ENCODE assay signal across 32 cellular contexts in genomic region chr2:74558284-74559230, GRCh38. TPM values are rescaled to one million over a fixed set of nuclear protein-coding genes. Genes with fewer than 3 reads are reported as not detected.
A peak's percentile ranks its signal among the peaks of the same experiment; 100 is the strongest.
DNase-seq lines count a peak whose midpoint lies in the region; ATAC-seq, FAIRE-seq and TF ChIP-seq lines count a peak whose summit lies in the region.
"Had no signal": no experiment of that assay in that cellular context is flagged by ENCODE, and none has a peak within 500 bp of the region (broad histone marks: within the 10 kb centered on the region; RNA-seq: fewer than 3 reads in every experiment).

No MANE protein-coding gene starts in this region.

- no peaks in the 10 kb centered on the region for H3K9me3 Mint-ChIP-seq in stimulated activated naive B cell treated with anti-CD40 and anti-IgM and Interleukin-4, amounts not matched to agents 10 μg/mL and 1 μg/mL and 100 μg/mL, for 72 hours
- H3K9me3 Mint-ChIP-seq: activated CD4-positive, alpha-beta T cell treated with anti-CD3 and anti-CD28 coated beads, Interleukin-2, amount 10 ng/mL, durations not matched to agents 24 days and 14 days; activated T-cell treated with anti-CD3 and anti-CD28 coated beads, Interleukin-2, amount 50 U/mL, for 72 hours; mesothelial cell of epicardium; natural killer cell treated with Interleukin-12 subunit alpha and Interleukin-12 subunit beta and Interleukin-15 and Interleukin-18, amount 100 ng/mL, for 72 hours had no signal

- H3K4me1 ChIP-seq in stomach, result peaks cover 0 to 50% (median 33%) of the 10 kb centered on the region in 4 donors
- H3K4me1 ChIP-seq: pancreas had no signal

- no peak for ATAC-seq in stimulated activated naive B cell treated with anti-CD40 and anti-IgM and Interleukin-4, amounts not matched to agents 10 μg/mL and 1 μg/mL and 100 μg/mL, for 72 hours (replicated peaks)
- ATAC-seq: activated T-cell treated with anti-CD3 and anti-CD28 coated beads, Interleukin-2, amount 50 U/mL, for 72 hours; gastrocnemius medialis; natural killer cell treated with Interleukin-12 subunit alpha and Interleukin-12 subunit beta and Interleukin-15 and Interleukin-18, amount 100 ng/mL, for 72 hours; pancreas; right cardiac atrium; stimulated activated naive CD8-positive, alpha-beta T cell treated with anti-CD3 and anti-CD28 coated beads, Interleukin-15, Interleukin-2, amounts not matched to agents 100 U/mL and 50 U/mL, for 24 hours had no signal

- H3K4me1 Mint-ChIP-seq in stimulated activated naive B cell treated with anti-CD40 and anti-IgM and Interleukin-4, amounts not matched to agents 10 μg/mL and 1 μg/mL and 100 μg/mL, for 72 hours, result peaks cover 18 to 50% of the 10 kb centered on the region in 2 donors

- no peak for TF ChIP-seq POLR2A in stomach (IDR thresholded peaks at IDR 0.05)

- H3K36me3 Mint-ChIP-seq in stimulated activated naive B cell treated with anti-CD40 and anti-IgM and Interleukin-4, amounts not matched to agents 10 μg/mL and 1 μg/mL and 100 μg/mL, for 72 hours, result peaks cover 23 to 32% of the 10 kb centered on the region in 2 donors
- H3K36me3 Mint-ChIP-seq: natural killer cell treated with Interleukin-12 subunit alpha and Interleukin-12 subunit beta and Interleukin-15 and Interleukin-18, amount 100 ng/mL, for 72 hours had no signal

- H3K27ac ChIP-seq in coronary artery (no peak overlapping the region), stomach (peak overlapping the region; percentile 12 to 59 (median 37))
- H3K27ac ChIP-seq: BLaER1, esophagus squamous epithelium, gastrocnemius medialis, pancreas, tibial artery, WERI-Rb-1 had no signal

- WGBS in stomach, 5 donors, result 37 to 59% (median 38%) methylated on average over 7 of the region's 7 CpGs

- H3K27me3 Mint-ChIP-seq in stimulated activated naive B cell treated with anti-CD40 and anti-IgM and Interleukin-4, amounts not matched to agents 10 μg/mL and 1 μg/mL and 100 μg/mL, for 72 hours, result peaks cover 11 to 17% of the 10 kb centered on the region in 2 donors
- H3K27me3 Mint-ChIP-seq: activated CD4-positive, alpha-beta T cell treated with anti-CD3 and anti-CD28 coated beads, Interleukin-2, amount 10 ng/mL, durations not matched to agents 24 days and 14 days had no signal

- peaks cover 8 to 14% (median 10%) of the 10 kb centered on the region in 4 donors for H3K36me3 ChIP-seq in stomach
- H3K36me3 ChIP-seq: breast epithelium, gastrocnemius medialis, pancreas had no signal

- TF ChIP-seq CTCF in coronary artery (IDR thresholded peaks at IDR 0.05), result no peak
- TF ChIP-seq CTCF in stomach (IDR thresholded peaks at IDR 0.05), result no peak

- H3K27ac Mint-ChIP-seq in stimulated activated naive B cell treated with anti-CD40 and anti-IgM and Interleukin-4, amounts not matched to agents 10 μg/mL and 1 μg/mL and 100 μg/mL, for 72 hours, result no peak overlapping the region
- H3K27ac Mint-ChIP-seq: activated CD4-positive, alpha-beta T cell treated with anti-CD3 and anti-CD28 coated beads, Interleukin-2, amount 10 ng/mL, durations not matched to agents 24 days and 14 days; activated T-cell treated with anti-CD3 and anti-CD28 coated beads, Interleukin-2, amount 50 U/mL, for 72 hours; mesothelial cell of epicardium; natural killer cell treated with Interleukin-12 subunit alpha and Interleukin-12 subunit beta and Interleukin-15 and Interleukin-18, amount 100 ng/mL, for 72 hours had no signal

- no peak overlapping the region for H3K4me3 Mint-ChIP-seq in stimulated activated naive B cell treated with anti-CD40 and anti-IgM and Interleukin-4, amounts not matched to agents 10 μg/mL and 1 μg/mL and 100 μg/mL, for 72 hours
- H3K4me3 Mint-ChIP-seq: activated CD4-positive, alpha-beta T cell treated with anti-CD3 and anti-CD28 coated beads, Interleukin-2, amount 10 ng/mL, durations not matched to agents 24 days and 14 days; activated T-cell treated with anti-CD3 and anti-CD28 coated beads, Interleukin-2, amount 50 U/mL, for 72 hours; mesothelial cell of epicardium; natural killer cell treated with Interleukin-12 subunit alpha and Interleukin-12 subunit beta and Interleukin-15 and Interleukin-18, amount 100 ng/mL, for 72 hours had no signal

- H3K4me3 ChIP-seq in coronary artery (no peak overlapping the region), stomach (no peak overlapping the region)
- H3K4me3 ChIP-seq: BLaER1, breast epithelium, esophagus squamous epithelium, gastrocnemius medialis, pancreas, tibial artery had no signal

- no peaks in the 10 kb centered on the region for H3K27me3 ChIP-seq in stomach
- H3K27me3 ChIP-seq: breast epithelium, pancreas, tibial artery had no signal

- TF ChIP-seq EP300 in stomach (IDR thresholded peaks at IDR 0.05), result no peak

- peak; percentile 44 for FAIRE-seq in GM19239 (lab: Jason Lieb, UNC)
- FAIRE-seq: colon, GM12891, islet of Langerhans, pancreas had no signal

- intact Hi-C loops in stomach (cut with DNase I; ENCODE audit: low total_unique reads), result no loop called here

- H3K9me3 ChIP-seq in stomach, result no peaks in the 10 kb centered on the region
- H3K9me3 ChIP-seq: BLaER1, breast epithelium, esophagus squamous epithelium, gastrocnemius medialis, pancreas, SK-N-SH, tibial artery had no signal

- DNase-seq in DMS53 (lab: John Stamatoyannopoulos, UW) (peak; percentile 21), DMS53 treated with DMSO at 0.1 percent for 48 hours (lab: John Stamatoyannopoulos, UW; ENCODE audit: unreplicated experiment) (no peak), GM19239 (ENCODE audit: insufficient read length, low spot score) (no peak), coronary artery (ENCODE audit: low spot score) (peak; percentile 61), stomach (no peak), germinal center (ENCODE audit: low spot score) (no peak)
- no peak for DNase-seq in activated naive CD4-positive, alpha-beta T cell treated with anti-CD3 and anti-CD28 coated beads, Interleukin-2, amount 50 U/mL, for 16 hours
- no peak for DNase-seq in stimulated activated naive B cell treated with anti-CD40 and anti-IgM and Interleukin-4, amounts not matched to agents 10 μg/mL and 1 μg/mL and 100 μg/mL, for 72 hours
- DNase-seq: 8988T; activated CD4-positive, alpha-beta T cell treated with anti-CD3 and anti-CD28 coated beads, Interleukin-2, amount 10 ng/mL, durations not matched to agents 24 days and 14 days; activated naive CD4-positive, alpha-beta T cell treated with Interleukin-2 at 50 U/mL for 16 hours; activated T-cell treated with anti-CD3 and anti-CD28 coated beads, Interleukin-2, amount 50 U/mL, for 72 hours; amniotic stem cell; esophagus squamous epithelium; gastrocnemius medialis; MV-4-11; NCI-H187; NCI-H226; NCI-H748 treated with DMSO at 0.1 percent for 48 hours; pancreas; right cardiac atrium; SK-N-SH; stimulated activated naive CD8-positive, alpha-beta T cell treated with anti-CD3 and anti-CD28 coated beads, Interleukin-15, Interleukin-2, amounts not matched to agents 100 U/mL and 50 U/mL, for 24 hours; tibial artery; WERI-Rb-1 had no signal

RNA-seq across cellular contexts. Expression of gene DOK1, which starts 4.0 kb away (rescaled TPM):
- 10 to 100 TPM in 3 of 5 donors, 1 to 10 TPM in 2; 5.9 to 89.3 (median 12.2) TPM for total RNA-seq in stomach
- polyA plus RNA-seq in stomach, result 10 to 100 TPM in 2 of 3 donors, 1 to 10 TPM in 1; 8.8 to 17.7 (median 17.4) TPM

RNA-seq across cellular contexts. Expression of gene LOXL3, which starts 4.8 kb away (rescaled TPM):
- 10 to 100 TPM in 2 of 5 donors, 1 to 10 TPM in 2, under 1 TPM in 1; 0.89 to 49.0 (median 5.0) TPM for total RNA-seq in stomach
- polyA plus RNA-seq in stomach, result 1 to 10 TPM in 2 of 3 donors, under 1 TPM in 1; 0.76 to 1.6 (median 1.1) TPM

RNA-seq across cellular contexts. Expression of gene HTRA2, which starts 28.8 kb away (rescaled TPM):
- total RNA-seq in stomach, result 10 to 100 TPM in 4 of 5 donors, 1 to 10 TPM in 1; 7.6 to 60.0 (median 23.7) TPM
- 10 to 100 TPM; 24.4 to 31.2 (median 25.5) TPM for polyA plus RNA-seq in stomach

RNA-seq across cellular contexts. Expression of gene AUP1, which starts 29.1 kb away (rescaled TPM):
- total RNA-seq in stomach, result 100 to 1,000 TPM in 4 of 5 donors, 10 to 100 TPM in 1; 74.4 to 244 (median 173) TPM
- polyA plus RNA-seq in stomach, result 100 to 1,000 TPM in 2 of 3 donors, 10 to 100 TPM in 1; 97.9 to 235 (median 139) TPM

RNA-seq across cellular contexts. Expression of gene DQX1, which starts 32.5 kb away (rescaled TPM):
- total RNA-seq in stomach, result 10 to 100 TPM in 4 of 5 donors, 1 to 10 TPM in 1; 6.6 to 42.6 (median 22.8) TPM
- 1 to 10 TPM; 2.1 to 5.3 (median 4.1) TPM for polyA plus RNA-seq in stomach
- total RNA-seq: right cardiac atrium had no signal
- polyA plus RNA-seq: right cardiac atrium had no signal

Comparison
In these comparisons a context has a peak if more than half of its experiments do, and no peak if none do; other contexts are left out.
1. DNase-seq: peak in DMS53 (single experiment) and coronary artery (single experiment); none in DMS53 treated with DMSO at 0.1 percent for 48 hours (single experiment), GM19239 (single experiment), stomach (single experiment), activated naive CD4-positive, alpha-beta T cell treated with anti-CD3 and anti-CD28 coated beads, Interleukin-2, amount 50 U/mL, for 16 hours (single experiment), stimulated activated naive B cell treated with anti-CD40 and anti-IgM and Interleukin-4, amounts not matched to agents 10 μg/mL and 1 μg/mL and 100 μg/mL, for 72 hours (single experiment) and germinal center (single experiment).
2. H3K27ac ChIP-seq: peak in stomach (5 of 5); none in coronary artery (0 of 2).